Comparison of ENCODE assay signal across 15 cellular contexts in the genomic region with DNA sequence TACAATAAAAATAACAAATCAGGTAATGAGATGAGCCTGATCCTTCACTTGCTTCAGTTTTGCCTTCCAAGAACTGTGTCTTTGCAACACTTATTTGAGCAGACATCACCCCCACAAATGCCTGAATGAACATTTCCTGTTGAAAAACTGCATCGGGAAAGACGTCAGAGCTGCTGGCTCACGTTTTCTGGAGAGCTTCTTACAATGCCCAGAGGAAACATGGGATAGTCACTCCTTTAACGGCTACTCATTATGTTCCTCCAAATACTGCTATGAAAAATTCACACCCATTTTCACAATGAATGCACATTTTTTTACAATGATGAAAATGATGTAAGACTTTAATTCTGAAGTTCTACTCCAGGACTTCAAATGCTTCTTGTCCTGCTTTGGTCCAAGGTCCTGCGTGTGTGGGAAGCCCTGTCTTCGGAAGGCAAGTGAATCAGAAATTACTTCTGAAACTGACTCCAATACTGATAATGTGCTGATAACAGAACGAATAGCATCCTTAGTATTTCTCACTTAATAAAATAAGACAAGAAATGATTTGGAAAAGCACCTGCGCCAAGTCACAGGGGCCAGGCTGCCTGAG.
DNase-seq lines count a peak whose midpoint lies in the region; ATAC-seq and TF ChIP-seq lines count a peak whose summit lies in the region.
"Had no signal": no experiment of that assay in that cellular context is flagged by ENCODE, and none has a peak within 500 bp of the region (broad histone marks: within the 10 kb centered on the region; RNA-seq: fewer than 3 reads in every experiment).

No MANE protein-coding gene starts in this region.

- peaks cover 3% of the 10 kb centered on the region for H3F3A ChIP-seq in smooth muscle cell (ENCODE audit: low read depth)

- H2AFZ ChIP-seq in smooth muscle cell (ENCODE audit: low read depth), result no peak overlapping the region

- no peak overlapping the region for H3K4me3 Mint-ChIP-seq in activated T-helper 2 cell treated with anti-CD3 and anti-CD28 coated beads, Interferon-gamma antibody, Interleukin-2, Interleukin-4, amounts not matched to agents 10 μg/mL and 5 μg/mL and 100 μg/mL, durations not matched to agents 14 hours and 24 hours and 36 hours (ENCODE audit: low read depth)
- H3K4me3 Mint-ChIP-seq in natural killer cell treated with Interleukin-12 subunit alpha and Interleukin-12 subunit beta and Interleukin-15 and Interleukin-18, amount 100 ng/mL, for 72 hours, result no peak overlapping the region
- H3K4me3 Mint-ChIP-seq: CD8-positive, alpha-beta memory T cell; IgD-negative memory B cell; naive thymus-derived CD4-positive, alpha-beta T cell; stimulated activated naive CD8-positive, alpha-beta T cell treated with anti-CD3 and anti-CD28 coated beads, Interleukin-15, Interleukin-2, amounts not matched to agents 100 ng/mL and 50 ng/mL, for 24 hours had no signal

- H3K27ac Mint-ChIP-seq in activated T-helper 2 cell treated with anti-CD3 and anti-CD28 coated beads, Interferon-gamma antibody, Interleukin-2, Interleukin-4, amounts not matched to agents 10 μg/mL and 5 μg/mL and 100 μg/mL, durations not matched to agents 14 hours and 24 hours and 36 hours, result no peak overlapping the region
- no peak overlapping the region for H3K27ac Mint-ChIP-seq in natural killer cell treated with Interleukin-12 subunit alpha and Interleukin-12 subunit beta and Interleukin-15 and Interleukin-18, amount 100 ng/mL, for 72 hours
- H3K27ac Mint-ChIP-seq: CD8-positive, alpha-beta memory T cell; IgD-negative memory B cell had no signal

- H3K4me1 Mint-ChIP-seq in activated T-helper 2 cell treated with anti-CD3 and anti-CD28 coated beads, Interferon-gamma antibody, Interleukin-2, Interleukin-4, amounts not matched to agents 10 μg/mL and 5 μg/mL and 100 μg/mL, durations not matched to agents 14 hours and 24 hours and 36 hours (ENCODE audit: low read depth), result no peaks in the 10 kb centered on the region
- no peaks in the 10 kb centered on the region for H3K4me1 Mint-ChIP-seq in natural killer cell treated with Interleukin-12 subunit alpha and Interleukin-12 subunit beta and Interleukin-15 and Interleukin-18, amount 100 ng/mL, for 72 hours (ENCODE audit: low read depth in 2 of 2)
- H3K4me1 Mint-ChIP-seq: CD8-positive, alpha-beta memory T cell; naive thymus-derived CD4-positive, alpha-beta T cell had no signal

- H3K4me2 ChIP-seq in smooth muscle cell, result peak overlapping the region; percentile 48

- H3K9me3 ChIP-seq in ascending aorta, result no peaks in the 10 kb centered on the region
- no peaks in the 10 kb centered on the region for H3K9me3 ChIP-seq in smooth muscle cell (replicated peaks; ENCODE audit: low read depth)
- H3K9me3 ChIP-seq: SJCRH30 had no signal

- ATAC-seq in foreskin keratinocyte, result peak; percentile 6
- ATAC-seq in natural killer cell treated with Interleukin-12 subunit alpha and Interleukin-12 subunit beta and Interleukin-15 and Interleukin-18, amount 100 ng/mL, for 72 hours, result no peak
- ATAC-seq: naive thymus-derived CD4-positive, alpha-beta T cell had no signal

- DNase-seq in HFF-Myc (ENCODE audit: extremely low read depth, low read depth) (peak; percentile 52), ascending aorta (ENCODE audit: low spot score in 2 of 2) (no peak), foreskin keratinocyte (peak; percentile 56 to 77), smooth muscle cell (lab: John Stamatoyannopoulos, UW; ENCODE audit: unreplicated experiment) (no peak), NCI-H510A treated with DMSO at 0.1 percent for 48 hours (lab: John Stamatoyannopoulos, UW) (no peak)
- no peak for DNase-seq in activated T-helper 2 cell treated with anti-CD3 and anti-CD28 coated beads, Interferon-gamma antibody, Interleukin-2, Interleukin-4, amounts not matched to agents 10 μg/mL and 5 μg/mL and 100 μg/mL, durations not matched to agents 14 hours and 24 hours and 36 hours (ENCODE audit: low spot score)
- no peak for DNase-seq in natural killer cell treated with Interleukin-12 subunit alpha and Interleukin-12 subunit beta and Interleukin-15 and Interleukin-18, amount 100 ng/mL, for 72 hours (ENCODE audit: low spot score)
- DNase-seq: activated naive CD4-positive, alpha-beta T cell treated with anti-CD3 and anti-CD28 coated beads, Interleukin-2, amount 50 U/mL, for 16 hours; CD8-positive, alpha-beta memory T cell; naive thymus-derived CD4-positive, alpha-beta T cell; NCI-H1694; NCI-H748 treated with DMSO at 0.1 percent for 48 hours had no signal

- H4K20me1 ChIP-seq in smooth muscle cell (ENCODE audit: low read depth), result no peaks in the 10 kb centered on the region

- H3K27me3 ChIP-seq in ascending aorta, result no peaks in the 10 kb centered on the region
- peaks cover 2% of the 10 kb centered on the region for H3K27me3 ChIP-seq in foreskin keratinocyte
- no peaks in the 10 kb centered on the region for H3K27me3 ChIP-seq in smooth muscle cell (ENCODE audit: low read depth)
- H3K27me3 ChIP-seq: SJCRH30 had no signal

- no peak overlapping the region for H3K4me3 ChIP-seq in HFF-Myc (replicated peaks; ENCODE audit: low read depth, low read length)
- no peak overlapping the region for H3K4me3 ChIP-seq in ascending aorta
- no peak overlapping the region for H3K4me3 ChIP-seq in smooth muscle cell
- H3K4me3 ChIP-seq: SJCRH30 had no signal

- H3K79me2 ChIP-seq in smooth muscle cell (ENCODE audit: low read depth), result no peaks in the 10 kb centered on the region

- no peak for TF ChIP-seq CTCF in HFF-Myc (IDR thresholded peaks at IDR 0.05; ENCODE audit: low read depth, low read length, missing control alignments)
- TF ChIP-seq CTCF in ascending aorta (IDR thresholded peaks at IDR 0.05), result no peak
- TF ChIP-seq CTCF in foreskin keratinocyte (conservative IDR thresholded peaks at IDR 0.05), result no peak
- no peak for TF ChIP-seq CTCF in smooth muscle cell (IDR thresholded peaks at IDR 0.05; ENCODE audit: borderline replicate concordance, insufficient read depth, poor library complexity, severe bottlenecking)

- no peaks in the 10 kb centered on the region for H3K9me3 Mint-ChIP-seq in activated T-helper 2 cell treated with anti-CD3 and anti-CD28 coated beads, Interferon-gamma antibody, Interleukin-2, Interleukin-4, amounts not matched to agents 10 μg/mL and 5 μg/mL and 100 μg/mL, durations not matched to agents 14 hours and 24 hours and 36 hours
- no peaks in the 10 kb centered on the region for H3K9me3 Mint-ChIP-seq in natural killer cell treated with Interleukin-12 subunit alpha and Interleukin-12 subunit beta and Interleukin-15 and Interleukin-18, amount 100 ng/mL, for 72 hours
- H3K9me3 Mint-ChIP-seq: CD8-positive, alpha-beta memory T cell; IgD-negative memory B cell; stimulated activated naive CD8-positive, alpha-beta T cell treated with anti-CD3 and anti-CD28 coated beads, Interleukin-15, Interleukin-2, amounts not matched to agents 100 ng/mL and 50 ng/mL, for 24 hours had no signal

- H3K36me3 ChIP-seq in ascending aorta (no peaks in the 10 kb centered on the region), smooth muscle cell (ENCODE audit: low read depth) (no peaks in the 10 kb centered on the region)
- H3K36me3 ChIP-seq: SJCRH30 had no signal

- H3K27ac ChIP-seq in ascending aorta (peak overlapping the region; percentile 32 to 40), foreskin keratinocyte (peak overlapping the region; percentile 96), smooth muscle cell (ENCODE audit: low read depth) (peak overlapping the region; percentile 62)
- H3K27ac ChIP-seq: SJCRH30 had no signal

- H3K36me3 Mint-ChIP-seq in activated T-helper 2 cell treated with anti-CD3 and anti-CD28 coated beads, Interferon-gamma antibody, Interleukin-2, Interleukin-4, amounts not matched to agents 10 μg/mL and 5 μg/mL and 100 μg/mL, durations not matched to agents 14 hours and 24 hours and 36 hours (ENCODE audit: low read depth), result no peaks in the 10 kb centered on the region
- no peaks in the 10 kb centered on the region for H3K36me3 Mint-ChIP-seq in natural killer cell treated with Interleukin-12 subunit alpha and Interleukin-12 subunit beta and Interleukin-15 and Interleukin-18, amount 100 ng/mL, for 72 hours
- H3K36me3 Mint-ChIP-seq: CD8-positive, alpha-beta memory T cell; IgD-negative memory B cell; naive thymus-derived CD4-positive, alpha-beta T cell had no signal

- intact Hi-C loops in ascending aorta (cut with DNase I), result no loop called here
- intact Hi-C loops in activated T-helper 2 cell treated with anti-CD3 and anti-CD28 coated beads, Interferon-gamma antibody, Interleukin-2, Interleukin-4, amounts not matched to agents 10 μg/mL and 5 μg/mL and 100 μg/mL, durations not matched to agents 14 hours and 24 hours and 36 hours (cut with micrococcal nuclease), result no loop called here

- no peaks in the 10 kb centered on the region for H3K27me3 Mint-ChIP-seq in activated T-helper 2 cell treated with anti-CD3 and anti-CD28 coated beads, Interferon-gamma antibody, Interleukin-2, Interleukin-4, amounts not matched to agents 10 μg/mL and 5 μg/mL and 100 μg/mL, durations not matched to agents 14 hours and 24 hours and 36 hours (ENCODE audit: low read depth)
- H3K27me3 Mint-ChIP-seq in natural killer cell treated with Interleukin-12 subunit alpha and Interleukin-12 subunit beta and Interleukin-15 and Interleukin-18, amount 100 ng/mL, for 72 hours, result peaks cover 5 to 21% of the 10 kb centered on the region in 2 donors

- peak overlapping the region; percentile 26 for H3K9ac ChIP-seq in smooth muscle cell (ENCODE audit: low read depth)

- 40% methylated on average over 8 of the region's 8 CpGs for WGBS in smooth muscle cell (ENCODE audit: low lambda C conversion rate)

- H3K4me1 ChIP-seq in ascending aorta (peaks cover 0 to 11% of the 10 kb centered on the region in 2 donors), foreskin keratinocyte (peaks cover 17% of the 10 kb centered on the region), smooth muscle cell (ENCODE audit: low read depth) (no peaks in the 10 kb centered on the region)

Comparison
In these comparisons a context has a peak if more than half of its experiments do, and no peak if none do; other contexts are left out.
1. DNase-seq: peak in HFF-Myc (single experiment) and foreskin keratinocyte (2 of 2); none in ascending aorta (0 of 2), smooth muscle cell (single experiment), NCI-H510A treated with DMSO at 0.1 percent for 48 hours (single experiment), activated T-helper 2 cell treated with anti-CD3 and anti-CD28 coated beads, Interferon-gamma antibody, Interleukin-2, Interleukin-4, amounts not matched to agents 10 μg/mL and 5 μg/mL and 100 μg/mL, durations not matched to agents 14 hours and 24 hours and 36 hours (single experiment) and natural killer cell treated with Interleukin-12 subunit alpha and Interleukin-12 subunit beta and Interleukin-15 and Interleukin-18, amount 100 ng/mL, for 72 hours (single experiment).
2. H3K27ac ChIP-seq: peak in every context shown above with its lines; median percentile 96 in foreskin keratinocyte; 62 in smooth muscle cell; 36 in ascending aorta.